In genomic region chr14:91510171-91511013, GRCh38 we compare ENCODE assay signal across 1 cellular context.
TF ChIP-seq lines count a peak whose summit lies in the region.

TSS of gene PPP4R3A (minus strand) at chr14:91510310. CDS start at chr14:91509647, 663 bp downstream.

TF ChIP-seq in HepG2, 621 proteins besides CTCF, POLR2A, EP300 and RAD21 (continued from another document and continues in another):
- TF ChIP-seq ZXDC (CRISPR knock-in tag; IDR thresholded peaks at IDR 0.05) (peak; percentile 100), ZNF703 (CRISPR knock-in tag; IDR thresholded peaks at IDR 0.05; ENCODE audit: borderline replicate concordance) (peak; percentile 74; the same call in 1 of the 2 replicates), BCL6 (CRISPR knock-in tag; IDR thresholded peaks at IDR 0.05) (peak; percentile 34), CHD2 (IDR thresholded peaks at IDR 0.05; ENCODE audit: low read depth, low read length) (no peak), SKI (IDR thresholded peaks at IDR 0.05; ENCODE audit: partially characterized antibody) (peak; percentile 92), ZBTB3 (CRISPR knock-in tag; IDR thresholded peaks at IDR 0.05; ENCODE audit: borderline replicate concordance, low read depth) (peak; percentile 45; the same call in 1 of the 2 replicates), JDP2 (CRISPR knock-in tag; IDR thresholded peaks at IDR 0.05; ENCODE audit: borderline replicate concordance) (no peak), NCOA5 (CRISPR knock-in tag; IDR thresholded peaks at IDR 0.05) (no peak), ZNF431 (CRISPR knock-in tag; IDR thresholded peaks at IDR 0.05; ENCODE audit: borderline replicate concordance, low read depth) (peak; percentile 86), DNMT3B (CRISPR knock-in tag; conservative IDR thresholded peaks at IDR 0.05) (peak; percentile 83; the same call in 1 of the 2 replicates), ZNF839 (CRISPR knock-in tag; IDR thresholded peaks at IDR 0.05; ENCODE audit: borderline replicate concordance) (no peak; the same call in 1 of the 2 replicates), HNRNPLL (IDR thresholded peaks at IDR 0.05; ENCODE audit: low read depth, low read length, poor library complexity, severe bottlenecking) (peak; percentile 100), ZNF235 (CRISPR knock-in tag; IDR thresholded peaks at IDR 0.05; ENCODE audit: borderline replicate concordance) (no peak), USF2 (IDR thresholded peaks at IDR 0.05; ENCODE audit: low read depth, low read length) (no peak; the same call in 1 of the 2 replicates), USF2 (CRISPR knock-in tag; IDR thresholded peaks at IDR 0.05; ENCODE audit: borderline replicate concordance) (peak; percentile 65; the same call in 1 of the 2 replicates), HMGXB4 (CRISPR knock-in tag; IDR thresholded peaks at IDR 0.05; ENCODE audit: borderline replicate concordance in 1 of 2, low read depth in 1 of 2) (peak; percentile 95 to 98), ZNF136 (CRISPR knock-in tag; IDR thresholded peaks at IDR 0.05; ENCODE audit: low read depth) (peak; percentile 66; the same call in 1 of the 2 replicates), ESRRA (CRISPR knock-in tag; IDR thresholded peaks at IDR 0.05; ENCODE audit: low read depth) (peak; percentile 57), TBP (CRISPR knock-in tag; IDR thresholded peaks at IDR 0.05) (0 out of 2 replicates have a peak, but pooled peaks have one; percentile 20), ZNF672 (CRISPR knock-in tag; IDR thresholded peaks at IDR 0.05) (no peak; the same call in 1 of the 2 replicates), SYNCRIP (IDR thresholded peaks at IDR 0.05; ENCODE audit: insufficient read depth, low read depth, low read length) (no peak), SRY (CRISPR knock-in tag; IDR thresholded peaks at IDR 0.05) (0 out of 2 replicates have a peak, but pooled peaks have one; percentile 65), IKZF5 (CRISPR knock-in tag; IDR thresholded peaks at IDR 0.05) (peak; percentile 71), SALL2 (CRISPR knock-in tag; IDR thresholded peaks at IDR 0.05) (peak; percentile 89; the same call in 1 of the 2 replicates), SNRNP70 (IDR thresholded peaks at IDR 0.05; ENCODE audit: low read depth, low read length) (no peak), SMAD3 (CRISPR knock-in tag; IDR thresholded peaks at IDR 0.05) (peak; percentile 50; the same call in 1 of the 2 replicates), KAT8 (CRISPR knock-in tag; IDR thresholded peaks at IDR 0.05) (peak; percentile 96), PREB (CRISPR knock-in tag; IDR thresholded peaks at IDR 0.05) (no peak), MAFF (IDR thresholded peaks at IDR 0.05; ENCODE audit: low read depth, low read length) (no peak), ZIK1 (CRISPR knock-in tag; IDR thresholded peaks at IDR 0.05; ENCODE audit: borderline replicate concordance, low read depth) (peak; percentile 96), STAG1 (CRISPR knock-in tag; IDR thresholded peaks at IDR 0.05) (no peak), ZNF576 (CRISPR knock-in tag; IDR thresholded peaks at IDR 0.05) (peak; percentile 14; the same call in 1 of the 2 replicates)
- TF ChIP-seq, protein P1, sequence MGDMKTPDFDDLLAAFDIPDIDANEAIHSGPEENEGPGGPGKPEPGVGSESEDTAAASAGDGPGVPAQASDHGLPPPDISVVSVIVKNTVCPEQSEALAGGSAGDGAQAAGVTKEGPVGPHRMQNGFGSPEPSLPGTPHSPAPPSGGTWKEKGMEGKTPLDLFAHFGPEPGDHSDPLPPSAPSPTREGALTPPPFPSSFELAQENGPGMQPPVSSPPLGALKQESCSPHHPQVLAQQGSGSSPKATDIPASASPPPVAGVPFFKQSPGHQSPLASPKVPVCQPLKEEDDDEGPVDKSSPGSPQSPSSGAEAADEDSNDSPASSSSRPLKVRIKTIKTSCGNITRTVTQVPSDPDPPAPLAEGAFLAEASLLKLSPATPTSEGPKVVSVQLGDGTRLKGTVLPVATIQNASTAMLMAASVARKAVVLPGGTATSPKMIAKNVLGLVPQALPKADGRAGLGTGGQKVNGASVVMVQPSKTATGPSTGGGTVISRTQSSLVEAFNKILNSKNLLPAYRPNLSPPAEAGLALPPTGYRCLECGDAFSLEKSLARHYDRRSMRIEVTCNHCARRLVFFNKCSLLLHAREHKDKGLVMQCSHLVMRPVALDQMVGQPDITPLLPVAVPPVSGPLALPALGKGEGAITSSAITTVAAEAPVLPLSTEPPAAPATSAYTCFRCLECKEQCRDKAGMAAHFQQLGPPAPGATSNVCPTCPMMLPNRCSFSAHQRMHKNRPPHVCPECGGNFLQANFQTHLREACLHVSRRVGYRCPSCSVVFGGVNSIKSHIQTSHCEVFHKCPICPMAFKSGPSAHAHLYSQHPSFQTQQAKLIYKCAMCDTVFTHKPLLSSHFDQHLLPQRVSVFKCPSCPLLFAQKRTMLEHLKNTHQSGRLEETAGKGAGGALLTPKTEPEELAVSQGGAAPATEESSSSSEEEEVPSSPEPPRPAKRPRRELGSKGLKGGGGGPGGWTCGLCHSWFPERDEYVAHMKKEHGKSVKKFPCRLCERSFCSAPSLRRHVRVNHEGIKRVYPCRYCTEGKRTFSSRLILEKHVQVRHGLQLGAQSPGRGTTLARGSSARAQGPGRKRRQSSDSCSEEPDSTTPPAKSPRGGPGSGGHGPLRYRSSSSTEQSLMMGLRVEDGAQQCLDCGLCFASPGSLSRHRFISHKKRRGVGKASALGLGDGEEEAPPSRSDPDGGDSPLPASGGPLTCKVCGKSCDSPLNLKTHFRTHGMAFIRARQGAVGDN (CRISPR knock-in tag; IDR thresholded peaks at IDR 0.05), result peak; percentile 98
- TF ChIP-seq, protein P2, sequence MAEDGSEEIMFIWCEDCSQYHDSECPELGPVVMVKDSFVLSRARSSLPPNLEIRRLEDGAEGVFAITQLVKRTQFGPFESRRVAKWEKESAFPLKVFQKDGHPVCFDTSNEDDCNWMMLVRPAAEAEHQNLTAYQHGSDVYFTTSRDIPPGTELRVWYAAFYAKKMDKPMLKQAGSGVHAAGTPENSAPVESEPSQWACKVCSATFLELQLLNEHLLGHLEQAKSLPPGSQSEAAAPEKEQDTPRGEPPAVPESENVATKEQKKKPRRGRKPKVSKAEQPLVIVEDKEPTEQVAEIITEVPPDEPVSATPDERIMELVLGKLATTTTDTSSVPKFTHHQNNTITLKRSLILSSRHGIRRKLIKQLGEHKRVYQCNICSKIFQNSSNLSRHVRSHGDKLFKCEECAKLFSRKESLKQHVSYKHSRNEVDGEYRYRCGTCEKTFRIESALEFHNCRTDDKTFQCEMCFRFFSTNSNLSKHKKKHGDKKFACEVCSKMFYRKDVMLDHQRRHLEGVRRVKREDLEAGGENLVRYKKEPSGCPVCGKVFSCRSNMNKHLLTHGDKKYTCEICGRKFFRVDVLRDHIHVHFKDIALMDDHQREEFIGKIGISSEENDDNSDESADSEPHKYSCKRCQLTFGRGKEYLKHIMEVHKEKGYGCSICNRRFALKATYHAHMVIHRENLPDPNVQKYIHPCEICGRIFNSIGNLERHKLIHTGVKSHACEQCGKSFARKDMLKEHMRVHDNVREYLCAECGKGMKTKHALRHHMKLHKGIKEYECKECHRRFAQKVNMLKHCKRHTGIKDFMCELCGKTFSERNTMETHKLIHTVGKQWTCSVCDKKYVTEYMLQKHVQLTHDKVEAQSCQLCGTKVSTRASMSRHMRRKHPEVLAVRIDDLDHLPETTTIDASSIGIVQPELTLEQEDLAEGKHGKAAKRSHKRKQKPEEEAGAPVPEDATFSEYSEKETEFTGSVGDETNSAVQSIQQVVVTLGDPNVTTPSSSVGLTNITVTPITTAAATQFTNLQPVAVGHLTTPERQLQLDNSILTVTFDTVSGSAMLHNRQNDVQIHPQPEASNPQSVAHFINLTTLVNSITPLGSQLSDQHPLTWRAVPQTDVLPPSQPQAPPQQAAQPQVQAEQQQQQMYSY (CRISPR knock-in tag; IDR thresholded peaks at IDR 0.05), result 0 out of 2 replicates have a peak, but pooled peaks have one; percentile 45
- TF ChIP-seq, protein P3, sequence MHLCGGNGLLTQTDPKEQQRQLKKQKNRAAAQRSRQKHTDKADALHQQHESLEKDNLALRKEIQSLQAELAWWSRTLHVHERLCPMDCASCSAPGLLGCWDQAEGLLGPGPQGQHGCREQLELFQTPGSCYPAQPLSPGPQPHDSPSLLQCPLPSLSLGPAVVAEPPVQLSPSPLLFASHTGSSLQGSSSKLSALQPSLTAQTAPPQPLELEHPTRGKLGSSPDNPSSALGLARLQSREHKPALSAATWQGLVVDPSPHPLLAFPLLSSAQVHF (CRISPR knock-in tag; IDR thresholded peaks at IDR 0.05), result peak; percentile 95
- TF ChIP-seq, protein P4, sequence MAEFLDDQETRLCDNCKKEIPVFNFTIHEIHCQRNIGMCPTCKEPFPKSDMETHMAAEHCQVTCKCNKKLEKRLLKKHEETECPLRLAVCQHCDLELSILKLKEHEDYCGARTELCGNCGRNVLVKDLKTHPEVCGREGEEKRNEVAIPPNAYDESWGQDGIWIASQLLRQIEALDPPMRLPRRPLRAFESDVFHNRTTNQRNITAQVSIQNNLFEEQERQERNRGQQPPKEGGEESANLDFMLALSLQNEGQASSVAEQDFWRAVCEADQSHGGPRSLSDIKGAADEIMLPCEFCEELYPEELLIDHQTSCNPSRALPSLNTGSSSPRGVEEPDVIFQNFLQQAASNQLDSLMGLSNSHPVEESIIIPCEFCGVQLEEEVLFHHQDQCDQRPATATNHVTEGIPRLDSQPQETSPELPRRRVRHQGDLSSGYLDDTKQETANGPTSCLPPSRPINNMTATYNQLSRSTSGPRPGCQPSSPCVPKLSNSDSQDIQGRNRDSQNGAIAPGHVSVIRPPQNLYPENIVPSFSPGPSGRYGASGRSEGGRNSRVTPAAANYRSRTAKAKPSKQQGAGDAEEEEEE (CRISPR knock-in tag; IDR thresholded peaks at IDR 0.05; ENCODE audit: borderline replicate concordance), result peak; percentile 57; the same call in 1 of the 2 replicates
